28 cellular contexts compared by ENCODE assay signal in genomic region chr6:167089243-167090142, GRCh38. TPM values are rescaled to one million over a fixed set of nuclear protein-coding genes. Genes with fewer than 3 reads are reported as not detected.
A peak's percentile ranks its signal among the peaks of the same experiment; 100 is the strongest.
DNase-seq lines count a peak whose midpoint lies in the region; ATAC-seq and TF ChIP-seq lines count a peak whose summit lies in the region.
"Had no signal": no experiment of that assay in that cellular context is flagged by ENCODE, and none has a peak within 500 bp of the region (broad histone marks: within the 10 kb centered on the region; RNA-seq: fewer than 3 reads in every experiment).

No MANE protein-coding gene starts in this region.

- H2AFZ ChIP-seq in Karpas-422 (ENCODE audit: low read length), result no peak overlapping the region

- peaks cover 30% of the 10 kb centered on the region for H3K4me1 Mint-ChIP-seq in activated naive CD4-positive, alpha-beta T cell treated with anti-CD3 and anti-CD28 coated beads for 36 hours (ENCODE audit: low read depth)

- H3K36me3 Mint-ChIP-seq in activated naive CD4-positive, alpha-beta T cell treated with anti-CD3 and anti-CD28 coated beads for 36 hours (ENCODE audit: low read depth), result peaks cover 7% of the 10 kb centered on the region

- CTCF ChIA-PET in activated naive CD4-positive, alpha-beta T cell treated with anti-CD3 and anti-CD28 coated beads for 36 hours (lab: Charles Lee), result no interaction called here

- H3K4me3 Mint-ChIP-seq in activated naive CD4-positive, alpha-beta T cell treated with anti-CD3 and anti-CD28 coated beads for 36 hours, result no peak overlapping the region
- H3K4me3 Mint-ChIP-seq: activated T-helper 1 cell treated with anti-CD3 and anti-CD28 coated beads, Interleukin-12 subunit alpha, Interleukin-12 subunit beta, Interleukin-2, Interleukin-4 antibody, amounts not matched to agents 30 ng/mL and 10 ng/mL and 1 ng/mL, durations not matched to agents 14 hours and 24 hours and 36 hours; HFFc6; stimulated activated naive CD8-positive, alpha-beta T cell treated with anti-CD3 and anti-CD28 coated beads, Interleukin-15, amount 100 ng/mL, for 72 hours had no signal

- intact Hi-C loops in activated naive CD4-positive, alpha-beta T cell treated with anti-CD3 and anti-CD28 coated beads for 36 hours (cut with micrococcal nuclease), result no loop called here

- peaks cover 2% of the 10 kb centered on the region for H3K27me3 Mint-ChIP-seq in activated naive CD4-positive, alpha-beta T cell treated with anti-CD3 and anti-CD28 coated beads for 36 hours (ENCODE audit: low read depth)
- H3K27me3 Mint-ChIP-seq: stimulated activated naive CD8-positive, alpha-beta T cell treated with anti-CD3 and anti-CD28 coated beads, Interleukin-15, amount 100 ng/mL, for 72 hours had no signal

- WGBS in tibial nerve, 2 donors, result 85 to 88% methylated on average over 10 to 11 of the region's 11 CpGs

- H3K27ac Mint-ChIP-seq in activated naive CD4-positive, alpha-beta T cell treated with anti-CD3 and anti-CD28 coated beads for 36 hours, result no peak overlapping the region
- H3K27ac Mint-ChIP-seq: activated T-helper 1 cell treated with anti-CD3 and anti-CD28 coated beads, Interleukin-12 subunit alpha, Interleukin-12 subunit beta, Interleukin-2, Interleukin-4 antibody, amounts not matched to agents 30 ng/mL and 10 ng/mL and 1 ng/mL, durations not matched to agents 14 hours and 24 hours and 36 hours; HFFc6; stimulated activated naive CD8-positive, alpha-beta T cell treated with anti-CD3 and anti-CD28 coated beads, Interleukin-15, amount 100 ng/mL, for 72 hours had no signal

- H3K4me2 ChIP-seq in BLaER1 (peak overlapping the region; percentile 80), Karpas-422 (ENCODE audit: low read depth, low read length, poor library complexity, severe bottlenecking) (peak overlapping the region; percentile 17)

- TF ChIP-seq CTCF in GM06990 (IDR thresholded peaks at IDR 0.05; ENCODE audit: insufficient read depth, low read length, poor library complexity, severe bottlenecking) (no peak), tibial nerve (IDR thresholded peaks at IDR 0.05) (no peak)

- H3K4me3 ChIP-seq in BLaER1 (no peak overlapping the region; the same call in 1 of the 2 replicates), GM06990 (replicated peaks; ENCODE audit: low read depth, low read length) (no peak overlapping the region), Karpas-422 (ENCODE audit: low read length) (no peak overlapping the region), tibial nerve (no peak overlapping the region)
- H3K4me3 ChIP-seq: ascending aorta, lower lobe of right lung, mucosa of descending colon, thyroid gland had no signal

- no peak for TF ChIP-seq POLR2A in tibial nerve (IDR thresholded peaks at IDR 0.05)

- peak overlapping the region; percentile 57 for H3K27ac ChIP-seq in BLaER1
- no peak overlapping the region for H3K27ac ChIP-seq in Karpas-422 (ENCODE audit: low read length)
- H3K27ac ChIP-seq in tibial nerve, result no peak overlapping the region
- H3K27ac ChIP-seq: ascending aorta, C4-2B, lower lobe of right lung, thyroid gland, VCaP had no signal

- ATAC-seq in esophagus mucosa, result peak; percentile 29
- ATAC-seq in GM21528 (IDR thresholded peaks at IDR 0.05; ENCODE audit: low FRiP score, unreplicated experiment), result no peak
- no peak for ATAC-seq in GM18907 (IDR thresholded peaks at IDR 0.05; ENCODE audit: unreplicated experiment)
- ATAC-seq: lower lobe of right lung; mucosa of descending colon; sciatic nerve; stimulated activated naive CD8-positive, alpha-beta T cell treated with anti-CD3 and anti-CD28 coated beads, Interleukin-15, amount 100 ng/mL, for 72 hours had no signal

- H3K9me3 Mint-ChIP-seq in activated naive CD4-positive, alpha-beta T cell treated with anti-CD3 and anti-CD28 coated beads for 36 hours, result peaks cover 8% of the 10 kb centered on the region

- peaks cover 63% of the 10 kb centered on the region for H3K4me1 ChIP-seq in BLaER1
- peaks cover 33% of the 10 kb centered on the region for H3K4me1 ChIP-seq in Karpas-422 (ENCODE audit: low read length)
- peaks cover 0 to 12% (median 0%) of the 10 kb centered on the region in 4 donors for H3K4me1 ChIP-seq in tibial nerve
- H3K4me1 ChIP-seq: ascending aorta, lower lobe of right lung, thyroid gland had no signal

- no peaks in the 10 kb centered on the region for H3K79me2 ChIP-seq in Karpas-422 (ENCODE audit: low read length)

- H3K9me3 ChIP-seq in BLaER1, result peaks cover 23% of the 10 kb centered on the region
- H3K9me3 ChIP-seq in Karpas-422 (ENCODE audit: low read length), result peaks cover 4% of the 10 kb centered on the region; the same call in 1 of the 2 replicates
- H3K9me3 ChIP-seq in tibial nerve, result peaks cover 0 to 14% (median 3%) of the 10 kb centered on the region in 4 donors
- H3K9me3 ChIP-seq: lower lobe of right lung, thyroid gland had no signal

- H3K27me3 ChIP-seq in BLaER1, result no peaks in the 10 kb centered on the region
- no peaks in the 10 kb centered on the region for H3K27me3 ChIP-seq in GM06990 (replicated peaks; ENCODE audit: control insufficient read depth, insufficient read depth, low read length)
- H3K27me3 ChIP-seq in Karpas-422 (ENCODE audit: low read length), result no peaks in the 10 kb centered on the region
- H3K27me3 ChIP-seq in tibial nerve, result no peaks in the 10 kb centered on the region
- H3K27me3 ChIP-seq: ascending aorta, thyroid gland had no signal

- H3K9ac ChIP-seq in BLaER1 (no peak overlapping the region), Karpas-422 (ENCODE audit: low read length) (no peak overlapping the region)

- H3K9me2 ChIP-seq in Karpas-422 (replicated peaks; ENCODE audit: insufficient read depth, low read length), result no peaks in the 10 kb centered on the region

- H4K20me1 ChIP-seq in BLaER1 (no peaks in the 10 kb centered on the region), Karpas-422 (ENCODE audit: insufficient read depth, low read depth, low read length) (no peaks in the 10 kb centered on the region; the same call in 1 of the 2 replicates)

- DNase-seq in GM06990 (ENCODE audit: extremely low read depth, insufficient read length) (peak; percentile 44), Karpas-422 (peak; percentile 73), tibial nerve (ENCODE audit: low spot score in 2 of 2) (no peak)
- no peak for DNase-seq in activated naive CD4-positive, alpha-beta T cell treated with anti-CD3 and anti-CD28 coated beads for 36 hours
- DNase-seq: activated naive CD4-positive, alpha-beta T cell treated with anti-CD3 and anti-CD28 coated beads, Interleukin-2, amount 50 U/mL, for 16 hours; caudate nucleus; dermis blood vessel endothelial cell; HFFc6; lower lobe of right lung; mucosa of descending colon; NCI-H1694; NCI-H524 treated with DMSO at 0.1 percent for 48 hours; stimulated activated naive CD8-positive, alpha-beta T cell treated with anti-CD3 and anti-CD28 coated beads, Interleukin-15, amount 100 ng/mL, for 72 hours; T-helper 2 cell; thyroid gland had no signal

- no peaks in the 10 kb centered on the region for H3K36me3 ChIP-seq in BLaER1
- H3K36me3 ChIP-seq in GM06990 (ENCODE audit: control insufficient read depth, insufficient read depth, low read length), result no peaks in the 10 kb centered on the region
- H3K36me3 ChIP-seq in Karpas-422 (ENCODE audit: insufficient read depth, low read length), result no peaks in the 10 kb centered on the region
- no peaks in the 10 kb centered on the region for H3K36me3 ChIP-seq in tibial nerve
- H3K36me3 ChIP-seq: ascending aorta, lower lobe of right lung, thyroid gland had no signal

- no peak for TF ChIP-seq EP300 in tibial nerve (IDR thresholded peaks at IDR 0.05)

RNA-seq across cellular contexts. Expression of gene CCR6, which starts 33.4 kb away (rescaled TPM):
- not detected in 2 replicates for total RNA-seq in Karpas-422 (2014; rRNA removed; shearing (Covaris generic); ENCODE audit: low replicate concordance)
- total RNA-seq in esophagus mucosa, result not detected
- under 1 TPM; 0.31 to 0.37 TPM for total RNA-seq in activated naive CD4-positive, alpha-beta T cell treated with anti-CD3 and anti-CD28 coated beads for 36 hours
- not detected for total RNA-seq in tibial nerve
- total RNA-seq: activated T-helper 1 cell treated with anti-CD3 and anti-CD28 coated beads, Interleukin-12 subunit alpha, Interleukin-12 subunit beta, Interleukin-2, Interleukin-4 antibody, amounts not matched to agents 30 ng/mL and 10 ng/mL and 1 ng/mL, durations not matched to agents 14 hours and 24 hours and 36 hours; ascending aorta; dermis blood vessel endothelial cell; fibroblast of lung; G401; HFFc6; kidney epithelial cell; RPMI7951; sciatic nerve had no signal

Comparison
In these comparisons a context has a peak if more than half of its experiments do, and no peak if none do; other contexts are left out.
1. DNase-seq: peak in GM06990 (single experiment) and Karpas-422 (single experiment); none in activated naive CD4-positive, alpha-beta T cell treated with anti-CD3 and anti-CD28 coated beads for 36 hours (single experiment) and tibial nerve (0 of 2).